In genomic region chr16:27335349-27336052, GRCh38 we compare ENCODE assay signal across 17 cellular contexts. TPM values are rescaled to one million over a fixed set of nuclear protein-coding genes. Genes with fewer than 3 reads are reported as not detected.
DNase-seq lines count a peak whose midpoint lies in the region; ATAC-seq and TF ChIP-seq lines count a peak whose summit lies in the region.
"Had no signal": no experiment of that assay in that cellular context is flagged by ENCODE, and none has a peak within 500 bp of the region (broad histone marks: within the 10 kb centered on the region; RNA-seq: fewer than 3 reads in every experiment).

No MANE protein-coding gene starts in this region.

- H2BK120ac ChIP-seq in IMR-90 (ENCODE audit: low read depth, low read length) = peak overlapping the region; percentile 85

- peaks cover 8% of the 10 kb centered on the region for H3K4me1 ChIP-seq in CD8-positive, alpha-beta memory T cell (ENCODE audit: insufficient read depth, low read length)
- H3K4me1 ChIP-seq in IMR-90 (ENCODE audit: control insufficient read depth, insufficient read depth, low read length) (peaks cover 25% of the 10 kb centered on the region), aorta (ENCODE audit: control insufficient read depth in 1 of 2, insufficient read depth in 2 of 2, low read length in 2 of 2) (peaks cover 0 to 2% of the 10 kb centered on the region in 2 donors)
- H3K4me1 ChIP-seq: neural progenitor cell had no signal

- H3K27ac Mint-ChIP-seq in CD8-positive, alpha-beta memory T cell = peak overlapping the region in 7 of 8 donors; percentile 6 to 72 (median 41)
- H3K27ac Mint-ChIP-seq in chondrocyte (ENCODE audit: unreplicated experiment) = no peak overlapping the region
- H3K27ac Mint-ChIP-seq: neural progenitor cell; stimulated activated memory B cell treated with anti-CD40 and anti-IgM and Interleukin-4, amounts not matched to agents 10 μg/mL and 1 μg/mL and 100 μg/mL, for 72 hours had no signal

- no peaks in the 10 kb centered on the region for H3K27me3 ChIP-seq in CD8-positive, alpha-beta memory T cell (ENCODE audit: insufficient read depth, low read length, poor library complexity, severe bottlenecking)
- H3K27me3 ChIP-seq in IMR-90 (ENCODE audit: control insufficient read depth, insufficient read depth, low read length) (no peaks in the 10 kb centered on the region), aorta (ENCODE audit: control insufficient read depth in 1 of 2, insufficient read depth in 2 of 2, low read length in 1 of 2) (no peaks in the 10 kb centered on the region)
- H3K27me3 ChIP-seq: cardiac muscle cell, neural progenitor cell had no signal

- peaks cover 38 to 88% of the 10 kb centered on the region in 2 experiments for H3K79me1 ChIP-seq in IMR-90 (ENCODE audit: low read depth in 1 of 2, low read length in 2 of 2)

- no peak overlapping the region for H2AFZ ChIP-seq in IMR-90 (replicated peaks; ENCODE audit: low read length, poor library complexity)
- H2AFZ ChIP-seq: neural progenitor cell had no signal

- no peak overlapping the region for H2BK15ac ChIP-seq in IMR-90 (ENCODE audit: low read depth, low read length)

- WGBS in IMR-90 (ENCODE audit: extremely low coverage in 2 of 2, insufficient read length in 1 of 2), 2 experiments = 100% methylated on average over 2 of the region's 7 CpGs; no CpG with 5 or more reads in 1 of the 2 experiments
- 74 to 78% methylated on average over 7 of the region's 7 CpGs for WGBS in aorta, 2 donors

- POLR2A ChIA-PET in CD8-positive, alpha-beta memory T cell (lab: Charles Lee) = no interaction called here
- POLR2A ChIA-PET in IMR-90 (lab: Charles Lee; ENCODE audit: unreplicated experiment) = no interaction called here

- H3K36me3 ChIP-seq in CD8-positive, alpha-beta memory T cell (ENCODE audit: insufficient read depth, low read length) = peaks cover 39% of the 10 kb centered on the region
- H3K36me3 ChIP-seq in IMR-90 (ENCODE audit: control insufficient read depth, insufficient read depth, low read length) = peaks cover 57% of the 10 kb centered on the region
- H3K36me3 ChIP-seq in aorta (ENCODE audit: control insufficient read depth in 1 of 2, insufficient read depth in 2 of 2, low read length in 1 of 2) = peaks cover 0 to 2% of the 10 kb centered on the region in 2 donors
- H3K36me3 ChIP-seq: neural progenitor cell had no signal

- no peak overlapping the region for H3K4me3 Mint-ChIP-seq in CD8-positive, alpha-beta memory T cell
- H3K4me3 Mint-ChIP-seq in chondrocyte (ENCODE audit: unreplicated experiment) = no peak overlapping the region
- H3K4me3 Mint-ChIP-seq: neural progenitor cell; stimulated activated memory B cell treated with anti-CD40 and anti-IgM and Interleukin-4, amounts not matched to agents 10 μg/mL and 1 μg/mL and 100 μg/mL, for 72 hours had no signal

- peak overlapping the region; percentile 74 for H3K18ac ChIP-seq in IMR-90 (ENCODE audit: low read depth, low read length)

- intact Hi-C loops in IMR-90 (cut with micrococcal nuclease) (no loop called here), posterior vena cava (cut with DNase I) (loop anchor here in 1 of 2 donors (1.0 kb wide), 1 partner anchor 32 kb away; no protein-coding TSS in a partner anchor), aorta (cut with DNase I) (loop anchor here in 1 of 2 donors (10.0 kb wide), 1 partner anchor 101 kb away; no protein-coding TSS in a partner anchor)

- H2BK5ac ChIP-seq in IMR-90 (ENCODE audit: low read depth, low read length, poor library complexity, severe bottlenecking) = peak overlapping the region; percentile 61

- ATAC-seq in IMR-90 (ENCODE audit: low read depth) (peak; percentile 61), aorta (ENCODE audit: low FRiP score) (no peak), GM19324 (IDR thresholded peaks at IDR 0.05; ENCODE audit: low FRiP score, unreplicated experiment) (no peak)
- ATAC-seq: stimulated activated memory B cell treated with anti-CD40 and anti-IgM and Interleukin-4, amounts not matched to agents 10 μg/mL and 1 μg/mL and 100 μg/mL, for 72 hours had no signal

- peak overlapping the region; percentile 37; the same call in 1 of the 2 replicates for H3K4me2 ChIP-seq in IMR-90 (ENCODE audit: low read depth, low read length)
- H3K4me2 ChIP-seq: neural progenitor cell had no signal

- peak overlapping the region; percentile 72; the same call in 1 of the 2 replicates for H2BK20ac ChIP-seq in IMR-90 (ENCODE audit: low read depth, low read length)

- peaks cover 10% of the 10 kb centered on the region; the same call in 1 of the 2 replicates for H4K20me1 ChIP-seq in IMR-90 (ENCODE audit: insufficient read depth, low read length)

- in situ Hi-C loops in IMR-90 (cut with MboI; ENCODE audit: low sequenced_read_pairs) = no loop called here

- no peak overlapping the region for H3K27ac ChIP-seq in CD8-positive, alpha-beta memory T cell (ENCODE audit: low read depth, low read length)
- H3K27ac ChIP-seq in IMR-90 (ENCODE audit: insufficient read depth, low read length) (peak overlapping the region; percentile 51), aorta (ENCODE audit: low read depth in 1 of 2, low read length in 2 of 2) (no peak overlapping the region)
- H3K27ac ChIP-seq: cardiac muscle cell, neural progenitor cell had no signal

- TF ChIP-seq POLR2A in IMR-90 (IDR thresholded peaks at IDR 0.05; ENCODE audit: low read depth, low read length) = no peak

- no peak for TF ChIP-seq RAD21 in IMR-90 (IDR thresholded peaks at IDR 0.05; ENCODE audit: low read length)

- no TSS peak for BruUV-seq in IMR-90 (replicated peaks; lab: Mats Ljungman, UMichigan)

- no peak for TF ChIP-seq CTCF in IMR-90 (conservative IDR thresholded peaks at IDR 0.05; ENCODE audit: low read depth, low read length)
- TF ChIP-seq CTCF in chondrocyte (IDR thresholded peaks at IDR 0.05) = no peak

- peaks cover 19 to 86% (median 22%) of the 10 kb centered on the region in 3 donors for H3K36me3 Mint-ChIP-seq in CD8-positive, alpha-beta memory T cell
- peaks cover 13% of the 10 kb centered on the region for H3K36me3 Mint-ChIP-seq in chondrocyte (ENCODE audit: low read depth)
- H3K36me3 Mint-ChIP-seq: neural progenitor cell had no signal

- peak overlapping the region; percentile 87 for H3K23ac ChIP-seq in IMR-90 (ENCODE audit: low read depth, low read length)

- peak in 1 of 5 donors; percentile 3 for DNase-seq in CD8-positive, alpha-beta memory T cell
- DNase-seq in IMR-90 (peak; percentile 54), fibroblast of peridontal ligament (ENCODE audit: extremely low read depth) (peak; percentile 76), posterior vena cava (ENCODE audit: low spot score) (peak; percentile 51), aorta (no peak), chondrocyte (ENCODE audit: low spot score) (no peak)
- DNase-seq: activated CD4-positive, alpha-beta T cell treated with anti-CD3 and anti-CD28 coated beads, Interleukin-2, amount 50 U/mL, for 4 hours; activated gamma-delta T cell; COR-L47; hypothalamus; NCI-H1694 treated with DMSO at 0.1 percent for 48 hours; NCI-H748 treated with DMSO at 0.1 percent for 48 hours; T-helper 9 cell had no signal

- H3K56ac ChIP-seq in IMR-90 (ENCODE audit: extremely low read depth, insufficient read depth, low read length) = peak overlapping the region; percentile 45

- peak overlapping the region; percentile 64; the same call in 1 of the 2 replicates for H3K14ac ChIP-seq in IMR-90 (replicated peaks; ENCODE audit: low read depth, low read length)

- H4K91ac ChIP-seq in IMR-90 (ENCODE audit: insufficient read depth, low read depth, low read length) = peak overlapping the region; percentile 41

- H4K5ac ChIP-seq in IMR-90 (ENCODE audit: low read depth, low read length) = peak overlapping the region; percentile 69; the same call in 1 of the 2 replicates

- H2AK5ac ChIP-seq in IMR-90 (ENCODE audit: low read depth, low read length) = 0 out of 2 replicates have a peak overlapping the region, but pooled peaks have one; percentile 6

- peak overlapping the region; percentile 48 to 67; a peak in 3 of 4 replicates for H4K8ac ChIP-seq in IMR-90 (ENCODE audit: low read depth in 2 of 2, low read length in 2 of 2)

- peaks cover 39% of the 10 kb centered on the region for H3K9me1 ChIP-seq in IMR-90 (ENCODE audit: insufficient read depth, low read length)

- dilution Hi-C loops in IMR-90 (cut with HindIII; ENCODE audit: low sequenced_read_pairs, unreplicated experiment) = no loop called here

- no peak overlapping the region for H2AK9ac ChIP-seq in IMR-90 (replicated peaks; ENCODE audit: low read depth, low read length, poor library complexity)

- H3K4me1 Mint-ChIP-seq in CD8-positive, alpha-beta memory T cell = peaks cover 20 to 53% (median 45%) of the 10 kb centered on the region in 3 donors
- H3K4me1 Mint-ChIP-seq in chondrocyte (ENCODE audit: low read depth) = peaks cover 20% of the 10 kb centered on the region

- H3K27me3 Mint-ChIP-seq in CD8-positive, alpha-beta memory T cell = no peaks in the 10 kb centered on the region
- H3K27me3 Mint-ChIP-seq in chondrocyte (ENCODE audit: low read depth) = no peaks in the 10 kb centered on the region
- H3K27me3 Mint-ChIP-seq: stimulated activated memory B cell treated with anti-CD40 and anti-IgM and Interleukin-4, amounts not matched to agents 10 μg/mL and 1 μg/mL and 100 μg/mL, for 72 hours had no signal

- no peaks in the 10 kb centered on the region for H3K9me3 ChIP-seq in CD8-positive, alpha-beta memory T cell (ENCODE audit: low read length)
- H3K9me3 ChIP-seq in IMR-90 (ENCODE audit: control insufficient read depth, insufficient read depth, low read length) (no peaks in the 10 kb centered on the region), aorta (ENCODE audit: control insufficient read depth, low read length) (no peaks in the 10 kb centered on the region)

- H3K9ac ChIP-seq in IMR-90 (ENCODE audit: low read depth, low read length) = peak overlapping the region; percentile 14; the same call in 1 of the 2 replicates
- H3K9ac ChIP-seq: neural progenitor cell had no signal

- H3K4ac ChIP-seq in IMR-90 (ENCODE audit: low read depth, low read length) = peak overlapping the region; percentile 80

- no peak overlapping the region for H3K4me3 ChIP-seq in CD8-positive, alpha-beta memory T cell (ENCODE audit: low read length)
- H3K4me3 ChIP-seq in IMR-90 (ENCODE audit: insufficient read depth, low read depth, low read length) = no peak overlapping the region
- no peak overlapping the region for H3K4me3 ChIP-seq in aorta (ENCODE audit: low read length in 2 of 2)
- H3K4me3 ChIP-seq: cardiac muscle cell, neural progenitor cell had no signal

- CTCF ChIA-PET in CD8-positive, alpha-beta memory T cell (lab: Charles Lee) = interaction anchor here (1.1 kb wide), 1 partner anchor 13 kb away, joined by 3 read pairs; no protein-coding TSS in a partner anchor
- CTCF ChIA-PET in IMR-90 (lab: Yijun Ruan, JAX) = no interaction called here

- H3K9me3 Mint-ChIP-seq in CD8-positive, alpha-beta memory T cell = no peaks in the 10 kb centered on the region
- H3K9me3 Mint-ChIP-seq in chondrocyte (ENCODE audit: low read depth) = no peaks in the 10 kb centered on the region
- H3K9me3 Mint-ChIP-seq: stimulated activated memory B cell treated with anti-CD40 and anti-IgM and Interleukin-4, amounts not matched to agents 10 μg/mL and 1 μg/mL and 100 μg/mL, for 72 hours had no signal

RNA-seq across cellular contexts. Expression of gene IL4R, which starts 21.7 kb away (rescaled TPM):
- 100 to 1,000 TPM; 140 to 142 TPM for total RNA-seq in CD8-positive, alpha-beta memory T cell
- 41.6 TPM for polyA plus RNA-seq in CD8-positive, alpha-beta memory T cell
- 6.3 and 8.3 TPM in 2 replicates for total RNA-seq in IMR-90 (2012; rRNA removed)
- polyA plus RNA-seq in IMR-90 (2012; rRNA removed) = 18.7 and 21.5 TPM in 2 replicates
- polyA plus RNA-seq in IMR-90 (2012; cell fraction: cytosol; rRNA removed) = 10.3 and 18.0 TPM in 2 replicates
- 32.7 and 42.5 TPM in 2 replicates for polyA plus RNA-seq in IMR-90 (2012; cell fraction: nucleus; rRNA removed; ENCODE audit: low replicate concordance)
- total RNA-seq in posterior vena cava = 100 to 1,000 TPM in 1 of 2 donors, 10 to 100 TPM in 1; 99.2 to 112 TPM
- total RNA-seq in aorta = 100 to 1,000 TPM in 1 of 2 donors, 10 to 100 TPM in 1; 91.7 to 138 TPM
- 10 to 100 TPM in 1 of 2 donors, 1 to 10 TPM in 1; 7.5 to 50.7 TPM for polyA plus RNA-seq in aorta
- 30.1 to 47.7 TPM (median 41.0 TPM) in 3 replicates for total RNA-seq in chondrocyte

Comparison
In these comparisons a context has a peak if more than half of its experiments do, and no peak if none do; other contexts are left out.
1. DNase-seq: peak in IMR-90 (single experiment), fibroblast of peridontal ligament (single experiment) and posterior vena cava (single experiment); none in aorta (0 of 2) and chondrocyte (single experiment).